5 cellular contexts compared by ENCODE assay signal in genomic region chr12:71321130-71321529, GRCh38.
"Had no signal": no experiment of that assay in that cellular context is flagged by ENCODE, and none has a peak within 500 bp of the region (broad histone marks: within the 10 kb centered on the region; RNA-seq: fewer than 3 reads in every experiment).

No MANE protein-coding gene starts in this region.

- H3K4me2 ChIP-seq: KMS-11 had no signal

- H3K9ac ChIP-seq: KMS-11 had no signal

- DNase-seq: IMR-90, KG1 had no signal

- FAIRE-seq: HTR-8/SVneo had no signal

- H3K27ac ChIP-seq: HL-60, KMS-11 had no signal
